In the genomic region with DNA sequence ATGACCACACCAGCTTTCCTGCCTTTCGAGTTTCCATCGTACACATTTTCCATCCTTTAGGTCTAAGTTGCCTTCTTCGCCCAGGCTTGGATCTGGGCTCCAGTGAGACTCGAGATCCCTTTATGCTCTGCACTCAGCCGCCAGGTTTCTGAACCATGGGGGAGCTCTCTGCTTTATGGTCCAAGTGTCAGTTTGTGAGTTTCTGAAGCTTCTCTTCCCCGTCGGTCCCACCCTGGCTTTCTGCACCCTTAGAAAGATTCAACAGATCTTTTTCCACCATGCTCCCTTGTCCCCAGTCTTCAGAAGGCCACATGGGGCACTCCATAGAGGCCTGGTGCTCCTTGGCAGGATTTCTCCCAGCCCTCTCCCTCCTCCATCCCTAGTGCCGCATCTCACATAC, we compare ENCODE assay signal across 18 cellular contexts.
"Had no signal": no experiment of that assay in that cellular context is flagged by ENCODE, and none has a peak within 500 bp of the region (broad histone marks: within the 10 kb centered on the region; RNA-seq: fewer than 3 reads in every experiment).

No MANE protein-coding gene starts in this region.

- H3K4me3 ChIP-seq: dorsolateral prefrontal cortex, esophagus squamous epithelium, gastrocnemius medialis, heart right ventricle, left lung, lower lobe of right lung had no signal

- H3K27ac Mint-ChIP-seq: naive thymus-derived CD4-positive, alpha-beta T cell had no signal

- H3K4me3 Mint-ChIP-seq: naive thymus-derived CD4-positive, alpha-beta T cell had no signal

- H3K27ac ChIP-seq: dorsolateral prefrontal cortex, esophagus squamous epithelium, gastrocnemius medialis, heart right ventricle, left lung, lower lobe of right lung had no signal

- ATAC-seq: gastrocnemius medialis; heart right ventricle; left cardiac atrium; left lung; left ventricle myocardium superior; lower lobe of right lung; naive thymus-derived CD4-positive, alpha-beta T cell had no signal

- H3K4me1 Mint-ChIP-seq: naive thymus-derived CD4-positive, alpha-beta T cell had no signal

- DNase-seq: dermis blood vessel endothelial cell; dorsolateral prefrontal cortex; effector CD4-positive, alpha-beta T cell; effector memory CD4-positive, alpha-beta T cell; esophagus squamous epithelium; foreskin fibroblast; foreskin melanocyte; gastrocnemius medialis; glutamatergic neuron; heart right ventricle; hippocampal formation; left cardiac atrium; left lung; left ventricle myocardium superior; lower lobe of right lung; mesenchymal stem cell; midbrain; naive thymus-derived CD4-positive, alpha-beta T cell had no signal
